Comparison of ENCODE assay signal across 1 cellular context in genomic region chr2:101735166-101735533, GRCh38.
TF ChIP-seq lines count a peak whose summit lies in the region.

No MANE protein-coding gene starts in this region.

TF ChIP-seq in GM23338, 12 proteins besides CTCF, POLR2A, EP300 and RAD21 (continued from another document):
- TF ChIP-seq REST (IDR thresholded peaks at IDR 0.05; ENCODE audit: unreplicated experiment) (no peak), STAT1 (IDR thresholded peaks at IDR 0.05; ENCODE audit: unreplicated experiment) (no peak), POLR2AphosphoS5 (IDR thresholded peaks at IDR 0.05; ENCODE audit: low read depth) (no peak), CREB1 (CRISPR knock-in tag; IDR thresholded peaks at IDR 0.05; ENCODE audit: low read depth) (no peak), EZH2phosphoT487 (IDR thresholded peaks at IDR 0.05; ENCODE audit: unreplicated experiment) (no peak), EZH2 (IDR thresholded peaks at IDR 0.05; ENCODE audit: low read depth, unreplicated experiment) (no peak), ZNF462 (CRISPR knock-in tag; IDR thresholded peaks at IDR 0.05) (no peak)
